In the genomic region with DNA sequence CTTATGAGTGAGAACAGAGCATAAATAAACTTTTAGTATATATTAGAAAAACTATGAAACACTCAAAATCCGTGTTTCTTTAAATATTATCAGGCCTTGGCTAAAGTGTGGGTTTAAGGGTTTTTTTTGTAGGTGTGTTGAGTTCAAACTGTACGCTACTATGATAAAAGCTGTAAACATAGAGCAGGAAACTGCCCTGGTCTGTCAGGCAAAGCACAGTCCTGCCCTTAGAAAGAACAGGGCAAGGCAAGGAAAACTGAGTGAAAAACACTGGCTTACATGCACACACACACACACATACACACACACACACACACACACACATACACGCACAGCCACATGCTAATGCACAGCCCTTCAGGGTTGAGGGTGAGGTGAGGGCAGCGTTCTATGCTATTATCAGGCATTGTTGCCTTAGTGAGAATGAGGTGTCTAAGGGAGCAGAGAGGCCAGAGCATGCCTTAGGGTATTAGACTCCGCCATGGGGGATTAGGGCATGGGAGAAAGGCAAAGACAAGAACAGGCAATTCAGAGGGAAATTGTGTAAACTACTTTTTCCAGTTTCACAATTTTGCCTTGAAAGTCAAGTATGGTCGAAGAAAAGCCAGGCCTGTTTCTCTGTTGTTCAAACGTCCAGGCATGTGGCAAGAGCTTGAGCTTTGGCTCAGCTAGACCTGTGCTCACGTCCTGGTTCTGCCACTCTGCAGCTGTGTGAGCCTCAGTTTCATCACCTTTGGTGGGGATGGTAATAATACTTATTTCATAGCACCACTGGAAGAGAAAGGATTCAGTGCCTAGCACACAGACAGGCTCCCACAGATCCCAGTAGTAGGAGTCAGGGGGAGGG, we compare ENCODE assay signal across 1 cellular context.
TF ChIP-seq lines count a peak whose summit lies in the region.

No MANE protein-coding gene starts in this region.

TF ChIP-seq in HepG2, 621 proteins besides CTCF, POLR2A, EP300 and RAD21:
- TF ChIP-seq, protein P1, sequence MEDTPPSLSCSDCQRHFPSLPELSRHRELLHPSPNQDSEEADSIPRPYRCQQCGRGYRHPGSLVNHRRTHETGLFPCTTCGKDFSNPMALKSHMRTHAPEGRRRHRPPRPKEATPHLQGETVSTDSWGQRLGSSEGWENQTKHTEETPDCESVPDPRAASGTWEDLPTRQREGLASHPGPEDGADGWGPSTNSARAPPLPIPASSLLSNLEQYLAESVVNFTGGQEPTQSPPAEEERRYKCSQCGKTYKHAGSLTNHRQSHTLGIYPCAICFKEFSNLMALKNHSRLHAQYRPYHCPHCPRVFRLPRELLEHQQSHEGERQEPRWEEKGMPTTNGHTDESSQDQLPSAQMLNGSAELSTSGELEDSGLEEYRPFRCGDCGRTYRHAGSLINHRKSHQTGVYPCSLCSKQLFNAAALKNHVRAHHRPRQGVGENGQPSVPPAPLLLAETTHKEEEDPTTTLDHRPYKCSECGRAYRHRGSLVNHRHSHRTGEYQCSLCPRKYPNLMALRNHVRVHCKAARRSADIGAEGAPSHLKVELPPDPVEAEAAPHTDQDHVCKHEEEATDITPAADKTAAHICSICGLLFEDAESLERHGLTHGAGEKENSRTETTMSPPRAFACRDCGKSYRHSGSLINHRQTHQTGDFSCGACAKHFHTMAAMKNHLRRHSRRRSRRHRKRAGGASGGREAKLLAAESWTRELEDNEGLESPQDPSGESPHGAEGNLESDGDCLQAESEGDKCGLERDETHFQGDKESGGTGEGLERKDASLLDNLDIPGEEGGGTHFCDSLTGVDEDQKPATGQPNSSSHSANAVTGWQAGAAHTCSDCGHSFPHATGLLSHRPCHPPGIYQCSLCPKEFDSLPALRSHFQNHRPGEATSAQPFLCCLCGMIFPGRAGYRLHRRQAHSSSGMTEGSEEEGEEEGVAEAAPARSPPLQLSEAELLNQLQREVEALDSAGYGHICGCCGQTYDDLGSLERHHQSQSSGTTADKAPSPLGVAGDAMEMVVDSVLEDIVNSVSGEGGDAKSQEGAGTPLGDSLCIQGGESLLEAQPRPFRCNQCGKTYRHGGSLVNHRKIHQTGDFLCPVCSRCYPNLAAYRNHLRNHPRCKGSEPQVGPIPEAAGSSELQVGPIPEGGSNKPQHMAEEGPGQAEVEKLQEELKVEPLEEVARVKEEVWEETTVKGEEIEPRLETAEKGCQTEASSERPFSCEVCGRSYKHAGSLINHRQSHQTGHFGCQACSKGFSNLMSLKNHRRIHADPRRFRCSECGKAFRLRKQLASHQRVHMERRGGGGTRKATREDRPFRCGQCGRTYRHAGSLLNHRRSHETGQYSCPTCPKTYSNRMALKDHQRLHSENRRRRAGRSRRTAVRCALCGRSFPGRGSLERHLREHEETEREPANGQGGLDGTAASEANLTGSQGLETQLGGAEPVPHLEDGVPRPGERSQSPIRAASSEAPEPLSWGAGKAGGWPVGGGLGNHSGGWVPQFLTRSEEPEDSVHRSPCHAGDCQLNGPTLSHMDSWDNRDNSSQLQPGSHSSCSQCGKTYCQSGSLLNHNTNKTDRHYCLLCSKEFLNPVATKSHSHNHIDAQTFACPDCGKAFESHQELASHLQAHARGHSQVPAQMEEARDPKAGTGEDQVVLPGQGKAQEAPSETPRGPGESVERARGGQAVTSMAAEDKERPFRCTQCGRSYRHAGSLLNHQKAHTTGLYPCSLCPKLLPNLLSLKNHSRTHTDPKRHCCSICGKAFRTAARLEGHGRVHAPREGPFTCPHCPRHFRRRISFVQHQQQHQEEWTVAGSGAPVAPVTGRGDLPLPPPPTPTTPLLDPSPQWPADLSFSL (CRISPR knock-in tag; IDR thresholded peaks at IDR 0.05): 0 out of 2 replicates have a peak, but pooled peaks have one; percentile 28
- TF ChIP-seq CEBPB (IDR thresholded peaks at IDR 0.05; ENCODE audit: borderline replicate concordance, low read depth, low read length) (peak; percentile 51; the same call in 1 of the 2 replicates), MBNL3 (CRISPR knock-in tag; conservative IDR thresholded peaks at IDR 0.05) (no peak), ZNF253 (CRISPR knock-in tag; IDR thresholded peaks at IDR 0.05; ENCODE audit: borderline replicate concordance) (no peak), ZNF333 (CRISPR knock-in tag; IDR thresholded peaks at IDR 0.05; ENCODE audit: borderline replicate concordance) (no peak), DMAP1 (CRISPR knock-in tag; IDR thresholded peaks at IDR 0.05) (no peak), ZNF292 (CRISPR knock-in tag; IDR thresholded peaks at IDR 0.05; ENCODE audit: borderline replicate concordance, low read depth) (peak; percentile 27; the same call in 1 of the 2 replicates), PITX1 (CRISPR knock-in tag; IDR thresholded peaks at IDR 0.05) (0 out of 2 replicates have a peak, but pooled peaks have one; percentile 16), ZNF564 (CRISPR knock-in tag; IDR thresholded peaks at IDR 0.05) (no peak), KAT8 (CRISPR knock-in tag; IDR thresholded peaks at IDR 0.05) (no peak), NFE2L1 (CRISPR knock-in tag; IDR thresholded peaks at IDR 0.05; ENCODE audit: borderline replicate concordance) (no peak), ARID4A (CRISPR knock-in tag; IDR thresholded peaks at IDR 0.05; ENCODE audit: borderline replicate concordance) (0 out of 2 replicates have a peak, but pooled peaks have one; percentile 9), ZNF709 (CRISPR knock-in tag; IDR thresholded peaks at IDR 0.05) (0 out of 2 replicates have a peak, but pooled peaks have one; percentile 14)
